ENCODE assay signal across 13 cellular contexts in the genomic region with DNA sequence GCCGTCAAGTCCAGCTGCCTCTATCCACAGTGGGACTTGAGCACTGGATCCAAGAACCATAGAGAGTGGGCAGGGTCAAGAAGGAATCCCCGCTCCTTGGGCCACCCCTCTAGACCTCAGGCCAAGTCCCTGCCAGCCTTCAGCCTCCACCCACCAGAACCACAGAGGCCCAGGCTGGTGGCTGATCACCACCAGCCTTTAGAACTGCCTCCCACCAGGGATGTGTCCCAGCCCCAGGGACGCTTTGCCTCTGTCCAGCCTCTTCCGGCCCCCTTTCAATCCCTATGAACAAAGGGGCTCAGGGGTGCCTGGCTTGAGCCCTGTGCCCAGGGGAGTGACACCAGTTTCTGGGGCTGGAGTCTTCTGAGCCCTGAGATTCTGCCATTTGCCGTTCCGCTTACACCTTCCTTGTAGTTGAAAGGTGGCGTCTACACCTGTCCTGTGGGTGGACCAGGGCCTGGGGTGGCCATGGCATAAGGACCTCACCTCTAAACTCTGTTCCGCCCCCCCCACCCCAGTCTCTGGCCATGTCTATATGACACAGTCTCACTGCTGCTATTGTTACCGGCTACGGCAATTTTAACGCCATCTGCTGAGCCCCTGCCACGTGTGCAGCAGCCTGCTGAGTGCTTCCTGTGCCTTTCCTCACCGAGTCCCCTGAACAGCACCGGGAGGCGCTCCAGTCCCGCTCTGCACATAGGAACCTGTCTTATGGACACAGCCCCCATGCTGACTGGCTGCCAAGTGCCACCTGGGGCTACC. TPM values are rescaled to one million over a fixed set of nuclear protein-coding genes. Genes with fewer than 3 reads are reported as not detected.
DNase-seq lines count a peak whose midpoint lies in the region; ATAC-seq, FAIRE-seq and TF ChIP-seq lines count a peak whose summit lies in the region.
"Had no signal": no experiment of that assay in that cellular context is flagged by ENCODE, and none has a peak within 500 bp of the region (broad histone marks: within the 10 kb centered on the region; RNA-seq: fewer than 3 reads in every experiment).

No MANE protein-coding gene starts in this region.

- H3K4me2 ChIP-seq in A549 = peak overlapping the region; percentile 49; the same call in 1 of the 3 replicates
- H3K4me2 ChIP-seq: PC-9 had no signal

- H3K27me3 ChIP-seq in right lobe of liver = no peaks in the 10 kb centered on the region
- H3K27me3 ChIP-seq: brain microvascular endothelial cell had no signal

- POLR2A ChIA-PET in A549 (lab: Yijun Ruan, JAX) = interaction anchor here (0.9 kb wide), 1 partner anchor 205 kb away, joined by 3 read pairs; no protein-coding TSS in a partner anchor

- intact Hi-C loops in right lobe of liver (cut with DNase I) = loop anchor here in 1 of 2 donors (5.0 kb wide), 1 partner anchor 190 kb away; a partner anchor contains a TSS

- 91% methylated on average over 16 of the region's 16 CpGs for WGBS in A549 (ENCODE audit: missing lambda C conversion rate)
- 85% methylated on average over 4 of the region's 16 CpGs for WGBS in right lobe of liver (ENCODE audit: insufficient coverage, low coverage, low lambda C conversion rate, missing lambda C conversion rate)

- ATAC-seq in A549 = no peak
- no peak for ATAC-seq in right lobe of liver
- no peak for ATAC-seq in GM19455 (IDR thresholded peaks at IDR 0.05; ENCODE audit: unreplicated experiment)
- ATAC-seq in HG02981 (IDR thresholded peaks at IDR 0.05; ENCODE audit: unreplicated experiment) = no peak

- TF ChIP-seq RAD21 in A549 (conservative IDR thresholded peaks at IDR 0.05 in 1 of 2, IDR thresholded peaks at IDR 0.05 in 1 of 2) = no peak

- no peak for TF ChIP-seq POLR2A in A549 (IDR thresholded peaks at IDR 0.05; ENCODE audit: low read length)
- TF ChIP-seq POLR2A in right lobe of liver (IDR thresholded peaks at IDR 0.05) = no peak

- peaks cover 67% of the 10 kb centered on the region for H3K4me1 ChIP-seq in A549
- no peaks in the 10 kb centered on the region for H3K4me1 ChIP-seq in right lobe of liver

- no peak for FAIRE-seq in A549 (lab: Jason Lieb, UNC)

- DNase-seq in A549 (ENCODE audit: low read depth in 1 of 2, low spot score in 1 of 2) (no peak), DMS 273 treated with DMSO at 0.1 percent for 48 hours (lab: John Stamatoyannopoulos, UW) (peak; percentile 70), SHP77 treated with DMSO at 0.1 percent for 48 hours (lab: John Stamatoyannopoulos, UW) (peak; percentile 2), right lobe of liver (peak in 2 of 3 donors; percentile 40 to 57), OCI-M1 (lab: John Stamatoyannopoulos, UW) (no peak), NOMO-1 treated with dmso at 0.1 percent for 144 hours (lab: John Stamatoyannopoulos, UW; ENCODE audit: unreplicated experiment) (no peak)
- DNase-seq: activated T-cell treated with anti-CD3 and anti-CD28 coated beads, Interleukin-2, amount 50 U/mL, for 48 hours; brain microvascular endothelial cell; CD4-positive, alpha-beta memory T cell; hypothalamus; PC-9 had no signal

- no peak overlapping the region for H3K4me3 ChIP-seq in A549
- H3K4me3 ChIP-seq in right lobe of liver = no peak overlapping the region
- H3K4me3 ChIP-seq: PC-9 had no signal

- H3K9me3 ChIP-seq in A549 = no peaks in the 10 kb centered on the region
- H3K9me3 ChIP-seq in right lobe of liver = no peaks in the 10 kb centered on the region

- TF ChIP-seq EP300 in A549 (IDR thresholded peaks at IDR 0.05) = no peak

- CTCF ChIA-PET in A549 (lab: Yijun Ruan, JAX) = interaction anchor here (0.6 to 10.0 kb wide), 12 partner anchors 8 to 631 kb away, joined by 3 to 191 read pairs (median 6); a partner anchor contains a TSS

- no peak for TF ChIP-seq CTCF in A549 (IDR thresholded peaks at IDR 0.05)
- no peak for TF ChIP-seq CTCF in right lobe of liver (IDR thresholded peaks at IDR 0.05)

- H3K27ac ChIP-seq in A549 (peak overlapping the region; percentile 70 to 88), right lobe of liver (no peak overlapping the region)
- H3K27ac ChIP-seq: brain microvascular endothelial cell, PC-9 had no signal

- H3K36me3 ChIP-seq in right lobe of liver = peaks cover 0 to 8% (median 0%) of the 10 kb centered on the region in 4 donors
- H3K36me3 ChIP-seq: brain microvascular endothelial cell had no signal

TF ChIP-seq in A549, 52 proteins besides CTCF, POLR2A, EP300 and RAD21:
- no peak for TF ChIP-seq HDAC2 (IDR thresholded peaks at IDR 0.05)
- TF ChIP-seq NPAS2 (CRISPR knock-in tag; IDR thresholded peaks at IDR 0.05; ENCODE audit: borderline replicate concordance) = no peak
- no peak for TF ChIP-seq NFE2L2 (conservative IDR thresholded peaks at IDR 0.05; ENCODE audit: low read length)
- no peak for TF ChIP-seq HOXB5 (CRISPR knock-in tag; IDR thresholded peaks at IDR 0.05)
- no peak for TF ChIP-seq ZFP36 (IDR thresholded peaks at IDR 0.05; ENCODE audit: borderline replicate concordance, partially characterized antibody)
- no peak for TF ChIP-seq SREBF2 (IDR thresholded peaks at IDR 0.05)
- no peak for TF ChIP-seq CBX8 (IDR thresholded peaks at IDR 0.05)
- TF ChIP-seq, protein P1, sequence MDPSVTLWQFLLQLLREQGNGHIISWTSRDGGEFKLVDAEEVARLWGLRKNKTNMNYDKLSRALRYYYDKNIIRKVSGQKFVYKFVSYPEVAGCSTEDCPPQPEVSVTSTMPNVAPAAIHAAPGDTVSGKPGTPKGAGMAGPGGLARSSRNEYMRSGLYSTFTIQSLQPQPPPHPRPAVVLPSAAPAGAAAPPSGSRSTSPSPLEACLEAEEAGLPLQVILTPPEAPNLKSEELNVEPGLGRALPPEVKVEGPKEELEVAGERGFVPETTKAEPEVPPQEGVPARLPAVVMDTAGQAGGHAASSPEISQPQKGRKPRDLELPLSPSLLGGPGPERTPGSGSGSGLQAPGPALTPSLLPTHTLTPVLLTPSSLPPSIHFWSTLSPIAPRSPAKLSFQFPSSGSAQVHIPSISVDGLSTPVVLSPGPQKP (IDR thresholded peaks at IDR 0.05; ENCODE audit: low read depth, low read length) = no peak
- no peak for TF ChIP-seq JUNB (IDR thresholded peaks at IDR 0.05)
- TF ChIP-seq, protein P2, sequence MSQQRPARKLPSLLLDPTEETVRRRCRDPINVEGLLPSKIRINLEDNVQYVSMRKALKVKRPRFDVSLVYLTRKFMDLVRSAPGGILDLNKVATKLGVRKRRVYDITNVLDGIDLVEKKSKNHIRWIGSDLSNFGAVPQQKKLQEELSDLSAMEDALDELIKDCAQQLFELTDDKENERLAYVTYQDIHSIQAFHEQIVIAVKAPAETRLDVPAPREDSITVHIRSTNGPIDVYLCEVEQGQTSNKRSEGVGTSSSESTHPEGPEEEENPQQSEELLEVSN (IDR thresholded peaks at IDR 0.05; ENCODE audit: borderline replicate concordance, low read depth) = no peak
- no peak for TF ChIP-seq CBX2 (IDR thresholded peaks at IDR 0.05; ENCODE audit: borderline replicate concordance, low read depth)
- no peak for TF ChIP-seq ESRRA (IDR thresholded peaks at IDR 0.05; ENCODE audit: borderline replicate concordance, low read length)
- no peak for TF ChIP-seq KDM5A (IDR thresholded peaks at IDR 0.05)
- no peak for TF ChIP-seq EHF (CRISPR knock-in tag; IDR thresholded peaks at IDR 0.05)
- TF ChIP-seq JUN (IDR thresholded peaks at IDR 0.05) = no peak
- TF ChIP-seq HEYL (CRISPR knock-in tag; IDR thresholded peaks at IDR 0.05) = no peak
- no peak for TF ChIP-seq TP53 (CRISPR knock-in tag; IDR thresholded peaks at IDR 0.05)
- no peak for TF ChIP-seq GATA3 (IDR thresholded peaks at IDR 0.05; ENCODE audit: borderline replicate concordance)

RNA-seq across cellular contexts. Expression of a gene that starts 35.7 kb away (rescaled TPM):
- 0.19 and 0.22 TPM in 2 replicates for polyA plus RNA-seq in A549 (2011; rRNA removed)
- 0.14 TPM in 1 of 2 replicates, not detected in the other for polyA plus RNA-seq in A549 (2012; cell fraction: cytosol; rRNA removed)
- not detected in 2 replicates for polyA plus RNA-seq in A549 (2012; cell fraction: nucleus; rRNA removed)
- polyA plus RNA-seq in A549 (2017; fragmentation: RNase III; extraction: RNeasy Plus Mini Kit Qiagen cat#74134 plus additional on column Dnase treatment) = 0.12 TPM in 1 of 3 replicates, not detected in the others
- 0.37 TPM in 1 of 2 replicates, not detected in the other for polyA minus RNA-seq in A549 (2011; rRNA and poly(A)+ RNA removed)
- over 10,000 TPM; 11,577 to 28,471 (median 22,756) TPM for total RNA-seq in right lobe of liver
- total RNA-seq: CD4-positive, alpha-beta memory T cell; PC-9 had no signal
- polyA plus RNA-seq: CD4-positive, alpha-beta memory T cell had no signal

RNA-seq across cellular contexts. Expression of a gene that starts 42.5 kb away (rescaled TPM):
- polyA plus RNA-seq in A549 (2011; rRNA removed) (0.10 and 0.16 TPM in 2 replicates), A549 (2017; fragmentation: RNase III; extraction: RNeasy Plus Mini Kit Qiagen cat#74134 plus additional on column Dnase treatment) (not detected in 3 replicates)
- polyA plus RNA-seq in A549 (2012; cell fraction: cytosol; rRNA removed) = not detected in 2 replicates
- not detected in 2 replicates for polyA plus RNA-seq in A549 (2012; cell fraction: nucleus; rRNA removed)
- polyA minus RNA-seq in A549 (2011; rRNA and poly(A)+ RNA removed) = not detected in 2 replicates
- 1,000 to 10,000 TPM; 3,162 to 5,107 (median 3,869) TPM for total RNA-seq in right lobe of liver
- total RNA-seq: CD4-positive, alpha-beta memory T cell; PC-9 had no signal
- polyA plus RNA-seq: CD4-positive, alpha-beta memory T cell had no signal

Comparison
In these comparisons a context has a peak if more than half of its experiments do, and no peak if none do; other contexts are left out.
1. DNase-seq: peak in DMS 273 treated with DMSO at 0.1 percent for 48 hours (single experiment), SHP77 treated with DMSO at 0.1 percent for 48 hours (single experiment) and right lobe of liver (2 of 3); none in A549 (0 of 2), OCI-M1 (single experiment) and NOMO-1 treated with dmso at 0.1 percent for 144 hours (single experiment).
2. H3K27ac ChIP-seq: peak in A549 (2 of 2); none in right lobe of liver (0 of 3).